32 cellular contexts compared by ENCODE assay signal in the genomic region with DNA sequence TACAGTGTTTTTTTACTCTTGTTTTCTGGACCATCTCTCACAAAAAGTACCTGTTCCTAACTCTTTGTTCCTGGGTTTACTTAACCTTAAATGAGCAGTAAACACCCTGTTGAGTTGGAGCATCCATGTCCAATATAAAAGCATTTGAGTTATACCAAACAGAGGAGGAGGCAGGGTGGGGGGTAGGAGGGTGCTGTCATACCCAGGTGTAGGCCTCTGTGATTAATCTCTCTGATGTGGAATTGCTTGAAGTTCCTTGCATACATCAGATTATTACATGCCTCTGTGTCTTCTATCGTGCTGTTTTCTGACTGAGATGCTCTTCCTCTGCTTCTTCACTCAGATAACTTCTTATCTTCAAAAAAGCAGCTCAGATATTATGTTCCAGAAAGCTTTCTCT. TPM values are rescaled to one million over a fixed set of nuclear protein-coding genes. Genes with fewer than 3 reads are reported as not detected.
"Had no signal": no experiment of that assay in that cellular context is flagged by ENCODE, and none has a peak within 500 bp of the region (broad histone marks: within the 10 kb centered on the region; RNA-seq: fewer than 3 reads in every experiment).

No MANE protein-coding gene starts in this region.

- H3K9me3 ChIP-seq: body of pancreas, breast epithelium had no signal

- H3K27ac ChIP-seq: body of pancreas, brain microvascular endothelial cell, breast epithelium, coronary artery, VCaP had no signal

- H3K4me3 ChIP-seq: body of pancreas, breast epithelium, coronary artery had no signal

- H3K36me3 ChIP-seq: brain microvascular endothelial cell, breast epithelium had no signal

- H3K27me3 ChIP-seq: body of pancreas, brain microvascular endothelial cell, breast epithelium had no signal

- FAIRE-seq: astrocyte, colon, TTC549 had no signal

- H3K4me1 ChIP-seq: body of pancreas, breast epithelium had no signal

- ATAC-seq: activated CD8-positive, alpha-beta memory T cell treated with anti-CD3 and anti-CD28 coated beads, Interleukin-2, amount 10 ng/mL, durations not matched to agents 7 days and 5 days; activated CD8-positive, alpha-beta T cell treated with anti-CD3 and anti-CD28 coated beads, Interleukin-2, amount 10 ng/mL, durations not matched to agents 7 days and 5 days; activated naive CD8-positive, alpha-beta T cell treated with anti-CD3 and anti-CD28 coated beads, Interleukin-2, amount 50 U/mL, for 24 hours; body of pancreas had no signal

- DNase-seq: activated B cell treated with CpG ODN at 0.5 μM for 24 hours; activated CD4-positive, alpha-beta memory T cell treated with anti-CD3 and anti-CD28 coated beads, Interleukin-2, amount 10 ng/mL, durations not matched to agents 7 days and 5 days; activated CD4-positive, alpha-beta T cell treated with anti-CD3 and anti-CD28 coated beads for 4 hours; activated CD4-positive, alpha-beta T cell treated with anti-CD3 and anti-CD28 coated beads, Interleukin-2, amount 10 ng/mL, durations not matched to agents 24 days and 14 days; activated CD4-positive, alpha-beta T cell treated with anti-CD3 and anti-CD28 coated beads, Interleukin-2, amount 50 U/mL, for 48 hours; activated CD4-positive, CD25-positive, alpha-beta regulatory T cell treated with anti-CD3 and anti-CD28 coated beads, Interleukin-2, amount 50 U/mL, for 72 hours; activated CD8-positive, alpha-beta memory T cell treated with anti-CD3 and anti-CD28 coated beads for 24 hours; activated CD8-positive, alpha-beta memory T cell treated with anti-CD3 and anti-CD28 coated beads, Interleukin-2, amount 10 ng/mL, durations not matched to agents 7 days and 5 days; activated CD8-positive, alpha-beta memory T cell treated with anti-CD3 and anti-CD28 coated beads, Interleukin-2, amount 50 U/mL, for 48 hours; activated CD8-positive, alpha-beta T cell treated with anti-CD3 and anti-CD28 coated beads, Interleukin-2, amount 10 ng/mL, durations not matched to agents 7 days and 5 days; activated effector memory CD4-positive, alpha-beta T cell treated with Interleukin-2 at 50 U/mL for 16 hours; activated gamma-delta T cell; activated naive CD4-positive, alpha-beta T cell treated with anti-CD3 and anti-CD28 coated beads, Interleukin-2, amount 10 ng/mL, durations not matched to agents 7 days and 5 days; activated naive CD4-positive, alpha-beta T cell treated with Interleukin-2 at 50 U/mL for 16 hours; activated naive CD8-positive, alpha-beta T cell treated with anti-CD3 and anti-CD28 coated beads, Interleukin-2, amount 10 ng/mL, durations not matched to agents 7 days and 5 days; activated naive CD8-positive, alpha-beta T cell treated with anti-CD3 and anti-CD28 coated beads, Interleukin-2, amount 50 U/mL, for 24 hours; activated T-cell treated with anti-CD3 and anti-CD28 coated beads, Interleukin-2, amount 50 U/mL, for 24 hours; activated T-cell treated with anti-CD3 and anti-CD28 coated beads, Interleukin-2, amount 50 U/mL, for 48 hours; amygdala; aorta; body of pancreas; brain microvascular endothelial cell; central memory CD4-positive, alpha-beta T cell; T-helper 2 cell; T-helper 9 cell had no signal

RNA-seq across cellular contexts. Expression of a gene that starts 28.1 kb away (rescaled TPM):
- total RNA-seq: activated B cell treated with CpG ODN at 0.5 μM for 24 hours; activated T-helper 2 cell treated with anti-CD3 and anti-CD28 coated beads, Interferon-gamma antibody, Interleukin-2, Interleukin-4, amounts not matched to agents 10 μg/mL and 5 μg/mL and 100 μg/mL, durations not matched to agents 14 hours and 24 hours and 36 hours; astrocyte had no signal
